Comparison of ENCODE assay signal across 8 cellular contexts in genomic region chr2:16508061-16508851, GRCh38.
DNase-seq lines count a peak whose midpoint lies in the region; ATAC-seq and TF ChIP-seq lines count a peak whose summit lies in the region.

No MANE protein-coding gene starts in this region.

- H3K27me3 ChIP-seq in iPS-20b (ENCODE audit: insufficient read depth, low read length) (peaks cover 31% of the 10 kb centered on the region), smooth muscle cell (ENCODE audit: low read depth) (peaks cover 62% of the 10 kb centered on the region)

- no peaks in the 10 kb centered on the region for H3K79me2 ChIP-seq in smooth muscle cell (ENCODE audit: low read depth)

- ATAC-seq in HG02852 (IDR thresholded peaks at IDR 0.05; ENCODE audit: unreplicated experiment) = no peak

- H3K27ac ChIP-seq in iPS-20b (ENCODE audit: low read length) (no peak overlapping the region), smooth muscle cell (ENCODE audit: low read depth) (no peak overlapping the region)

- DNase-seq in NCI-H187 (lab: John Stamatoyannopoulos, UW) (peak; percentile 41 to 55), NCI-H187 treated with DMSO at 0.1 percent for 48 hours (lab: John Stamatoyannopoulos, UW) (no peak), NCI-H1105 (lab: John Stamatoyannopoulos, UW) (peak; percentile 17), astrocyte of the hippocampus (ENCODE audit: low read depth, low spot score) (peak; percentile 78), smooth muscle cell (lab: John Stamatoyannopoulos, UW; ENCODE audit: unreplicated experiment) (no peak)
- no peak for DNase-seq in stimulated activated CD4-positive, alpha-beta T cell treated with anti-CD3 and anti-CD28 coated beads, Interleukin-4, amount 100 ng/mL, for 1 hour

- no peaks in the 10 kb centered on the region for H3K36me3 ChIP-seq in iPS-20b (ENCODE audit: insufficient read depth, low read depth, low read length)
- H3K36me3 ChIP-seq in smooth muscle cell (ENCODE audit: low read depth) = no peaks in the 10 kb centered on the region

- no peaks in the 10 kb centered on the region for H3F3A ChIP-seq in smooth muscle cell (ENCODE audit: low read depth)

- H2AFZ ChIP-seq in smooth muscle cell (ENCODE audit: low read depth) = no peak overlapping the region

- H3K9me3 ChIP-seq in iPS-20b (ENCODE audit: insufficient read depth, low read depth, low read length) (no peaks in the 10 kb centered on the region), smooth muscle cell (replicated peaks; ENCODE audit: low read depth) (no peaks in the 10 kb centered on the region)

- H3K4me1 ChIP-seq in iPS-20b (ENCODE audit: insufficient read depth, low read length) (peaks cover 4% of the 10 kb centered on the region; the same call in 1 of the 2 replicates), smooth muscle cell (ENCODE audit: low read depth) (peaks cover 5% of the 10 kb centered on the region)

- H3K4me2 ChIP-seq in smooth muscle cell = peak overlapping the region; percentile 87

- peak overlapping the region; percentile 44; the same call in 1 of the 2 replicates for H3K9ac ChIP-seq in iPS-20b (ENCODE audit: low read depth, low read length)
- no peak overlapping the region for H3K9ac ChIP-seq in smooth muscle cell (ENCODE audit: low read depth)

- WGBS in smooth muscle cell (ENCODE audit: low lambda C conversion rate) = 12% methylated on average over 30 of the region's 57 CpGs

- no peaks in the 10 kb centered on the region for H4K20me1 ChIP-seq in smooth muscle cell (ENCODE audit: low read depth)

- TF ChIP-seq CTCF in smooth muscle cell (IDR thresholded peaks at IDR 0.05; ENCODE audit: borderline replicate concordance, insufficient read depth, poor library complexity, severe bottlenecking) = peak; percentile 70

- peak overlapping the region; percentile 61; the same call in 1 of the 2 replicates for H3K4me3 ChIP-seq in iPS-20b (ENCODE audit: low read length)
- H3K4me3 ChIP-seq in smooth muscle cell = peak overlapping the region; percentile 51

Comparison
In these comparisons a context has a peak if more than half of its experiments do, and no peak if none do; other contexts are left out.
1. DNase-seq: peak in NCI-H187 (2 of 2), NCI-H1105 (single experiment) and astrocyte of the hippocampus (single experiment); none in NCI-H187 treated with DMSO at 0.1 percent for 48 hours (single experiment), smooth muscle cell (single experiment) and stimulated activated CD4-positive, alpha-beta T cell treated with anti-CD3 and anti-CD28 coated beads, Interleukin-4, amount 100 ng/mL, for 1 hour (single experiment).